Comparison of ENCODE assay signal across 27 cellular contexts in the genomic region with DNA sequence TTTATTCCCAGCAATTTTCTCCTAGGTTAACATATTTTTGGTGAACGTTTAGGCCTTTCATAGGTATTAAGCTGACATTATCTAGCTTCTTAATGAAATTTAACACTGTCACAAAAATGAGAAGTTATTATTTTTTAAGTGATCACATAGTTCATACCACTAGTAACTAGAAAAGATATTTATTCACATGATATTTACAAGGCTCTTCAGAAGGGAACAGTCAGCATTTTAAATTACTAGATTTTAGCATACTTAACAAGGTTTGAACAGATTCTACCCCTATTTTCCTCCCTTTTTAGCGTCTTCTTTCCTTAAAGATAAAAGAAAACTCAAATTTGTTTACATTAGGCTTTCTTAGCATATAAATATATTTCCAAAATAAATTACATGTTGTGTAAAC.
"Had no signal": no experiment of that assay in that cellular context is flagged by ENCODE, and none has a peak within 500 bp of the region (broad histone marks: within the 10 kb centered on the region; RNA-seq: fewer than 3 reads in every experiment).

No MANE protein-coding gene starts in this region.

- FAIRE-seq: small intestine had no signal

- H3K9ac ChIP-seq: neural progenitor cell, parathyroid adenoma had no signal

- H3K36me3 ChIP-seq: ovary, uterus had no signal

- H3K4me1 ChIP-seq: neural progenitor cell, parathyroid adenoma, psoas muscle, right lobe of liver, suprapubic skin, testis, tibial artery, transverse colon, upper lobe of right lung, uterus had no signal

- ATAC-seq: natural killer cell; psoas muscle; right cardiac atrium; right lobe of liver; stimulated activated memory B cell treated with anti-CD40 and anti-IgM and Interleukin-4, amounts not matched to agents 10 μg/mL and 1 μg/mL and 100 μg/mL, for 72 hours; stimulated activated naive CD8-positive, alpha-beta T cell treated with anti-CD3 and anti-CD28 coated beads, Interleukin-15, amount 100 ng/mL, for 72 hours; stimulated activated naive CD8-positive, alpha-beta T cell treated with anti-CD3 and anti-CD28 coated beads, Interleukin-15, Interleukin-2, amounts not matched to agents 100 U/mL and 50 U/mL, for 24 hours; upper lobe of right lung had no signal

- H3K9me3 ChIP-seq: psoas muscle, right lobe of liver, testis, transverse colon, uterus had no signal

- H3K27me3 ChIP-seq: neural progenitor cell, ovary, right lobe of liver, sigmoid colon, suprapubic skin, testis, tibial artery, transverse colon, upper lobe of right lung, uterus had no signal

- DNase-seq: natural killer cell; occipital lobe; ovary; posterior cingulate gyrus; psoas muscle; right cardiac atrium; right lobe of liver; sigmoid colon; small intestine; stimulated activated CD4-positive, alpha-beta T cell treated with anti-CD3 and anti-CD28 coated beads, Interleukin-12 subunit alpha, Interleukin-12 subunit beta, amount 100 ng/mL, for 4 hours; stimulated activated CD4-positive, alpha-beta T cell treated with anti-CD3 and anti-CD28 coated beads, Interleukin-1b, Interleukin-23, amount 100 ng/mL, for 48 hours; stimulated activated CD4-positive, alpha-beta T cell treated with anti-CD3 and anti-CD28 coated beads, Interleukin-4, amount 100 ng/mL, for 1 hour; stimulated activated CD4-positive, alpha-beta T cell treated with anti-CD3 and anti-CD28 coated beads, Interleukin-4, amount 100 ng/mL, for 4 hours; stimulated activated CD8-positive, alpha-beta memory T cell treated with anti-CD3 and anti-CD28 coated beads, Interleukin-4, amount 100 ng/mL, for 48 hours; stimulated activated naive CD4-positive, alpha-beta T cell; stimulated activated naive CD8-positive, alpha-beta T cell treated with anti-CD3 and anti-CD28 coated beads, Interleukin-15, amount 100 ng/mL, for 72 hours; stimulated activated naive CD8-positive, alpha-beta T cell treated with anti-CD3 and anti-CD28 coated beads, Interleukin-15, Interleukin-2, amounts not matched to agents 100 U/mL and 50 U/mL, for 24 hours; substantia nigra; testis; tibial artery; transverse colon; upper lobe of right lung; uterus had no signal

- H3K4me3 ChIP-seq: neural progenitor cell, ovary, psoas muscle, right lobe of liver, sigmoid colon, suprapubic skin, testis, tibial artery, transverse colon, upper lobe of right lung, uterus had no signal

- H3K27ac ChIP-seq: neural progenitor cell, ovary, parathyroid adenoma, psoas muscle, right lobe of liver, sigmoid colon, suprapubic skin, testis, tibial artery, transverse colon, upper lobe of right lung, uterus had no signal
